In genomic region chr3:136532766-136533165, GRCh38 we compare ENCODE assay signal across 20 cellular contexts.
"Had no signal": no experiment of that assay in that cellular context is flagged by ENCODE, and none has a peak within 500 bp of the region (broad histone marks: within the 10 kb centered on the region; RNA-seq: fewer than 3 reads in every experiment).

No MANE protein-coding gene starts in this region.

- H3K27ac ChIP-seq: RWPE1 had no signal

- H3K4me2 ChIP-seq: SK-N-SH had no signal

- FAIRE-seq: HepG2 had no signal

- H3K9ac ChIP-seq: SK-N-SH had no signal

- ATAC-seq: HepG2, Panc1, PC-3 had no signal

- DNase-seq: IMR-90, NCI-H1092 treated with DMSO at 0.1 percent for 48 hours, NCI-H1436, NCI-H187, NCI-H2029, NCI-H2081 treated with DMSO at 0.1 percent for 48 hours, NCI-H2171, NCI-H226, NCI-H446, NCI-H510A, NCI-H524 treated with DMSO at 0.1 percent for 48 hours, NCI-H69, NCI-H774, PC-3, SHP77, SK-N-SH, SW 1271 had no signal
